ENCODE assay signal across 1 cellular context in the genomic region with DNA sequence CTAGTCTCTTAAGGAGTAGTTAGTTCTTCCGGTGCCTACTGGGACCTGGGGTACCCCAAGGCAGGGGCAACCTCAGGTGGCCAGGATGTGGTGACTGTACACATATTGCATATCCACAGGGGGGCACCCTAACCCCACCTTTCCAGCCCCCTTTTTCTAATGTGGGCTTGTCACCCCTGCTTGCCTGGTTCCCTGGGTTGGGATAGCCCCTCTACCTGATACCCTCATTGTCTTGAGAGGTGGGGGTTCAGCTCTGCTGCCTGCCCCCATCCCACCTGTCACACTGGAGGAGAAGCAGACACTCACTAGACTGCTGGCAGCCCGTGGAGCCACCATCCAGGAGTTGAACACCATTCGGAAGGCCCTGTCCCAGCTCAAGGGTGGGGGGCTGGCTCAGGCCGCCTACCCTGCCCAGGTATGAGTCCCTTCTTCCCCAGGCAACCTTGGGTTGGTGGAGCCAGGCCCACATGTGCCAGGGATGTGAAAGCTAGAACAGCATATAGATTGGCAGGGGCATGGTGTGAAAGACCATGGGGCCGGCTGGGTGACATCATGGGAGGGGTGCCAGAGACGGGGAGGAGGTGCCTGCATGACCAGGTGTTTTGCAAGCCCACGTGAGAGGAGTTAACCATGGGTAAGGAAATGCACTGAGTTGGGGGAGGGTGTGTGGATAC.
TF ChIP-seq lines count a peak whose summit lies in the region.

No MANE protein-coding gene starts in this region.

TF ChIP-seq in H1, 55 proteins besides CTCF, POLR2A, EP300 and RAD21:
- no peak for TF ChIP-seq SUZ12 (IDR thresholded peaks at IDR 0.05; ENCODE audit: low read length)
- TF ChIP-seq EZH2 (IDR thresholded peaks at IDR 0.05; ENCODE audit: low read depth, low read length, severe bottlenecking), result no peak
- TF ChIP-seq SRF (IDR thresholded peaks at IDR 0.05; ENCODE audit: low read depth, low read length), result no peak
- no peak for TF ChIP-seq PHF8 (conservative IDR thresholded peaks at IDR 0.05; ENCODE audit: low read depth, low read length)
- no peak for TF ChIP-seq CHD2 (IDR thresholded peaks at IDR 0.05; ENCODE audit: low read length)
- TF ChIP-seq GABPA (IDR thresholded peaks at IDR 0.05; ENCODE audit: borderline replicate concordance, insufficient read depth, low read length), result no peak
- TF ChIP-seq CEBPB (IDR thresholded peaks at IDR 0.05; ENCODE audit: low read depth, low read length), result no peak
- no peak for TF ChIP-seq TBP (IDR thresholded peaks at IDR 0.05; ENCODE audit: low read depth, low read length)
- no peak for TF ChIP-seq CBX5 (IDR thresholded peaks at IDR 0.05; ENCODE audit: low read depth, low read length)
- no peak for TF ChIP-seq BRCA1 (IDR thresholded peaks at IDR 0.05; ENCODE audit: low read depth, low read length)
- no peak for TF ChIP-seq SP2 (IDR thresholded peaks at IDR 0.05; ENCODE audit: low read length)
